ENCODE assay signal across 8 cellular contexts in genomic region chr12:106954462-106955376, GRCh38. TPM values are rescaled to one million over a fixed set of nuclear protein-coding genes. Genes with fewer than 3 reads are reported as not detected.
A peak's percentile ranks its signal among the peaks of the same experiment; 100 is the strongest.
DNase-seq lines count a peak whose midpoint lies in the region; ATAC-seq and TF ChIP-seq lines count a peak whose summit lies in the region.

No MANE protein-coding gene starts in this region.

- H3K4me3 Mint-ChIP-seq in stimulated activated naive CD8-positive, alpha-beta T cell treated with anti-CD3 and anti-CD28 coated beads, Interleukin-15, amount 100 ng/mL, for 72 hours, result peak overlapping the region; percentile 98 to 100

- TF ChIP-seq CTCF in BE2C (IDR thresholded peaks at IDR 0.05; ENCODE audit: low read depth, low read length), result no peak
- TF ChIP-seq CTCF in colonic mucosa (IDR thresholded peaks at IDR 0.05), result no peak
- no peak for TF ChIP-seq CTCF in right lobe of liver (IDR thresholded peaks at IDR 0.05)

- no peak for TF ChIP-seq POLR2A in right lobe of liver (IDR thresholded peaks at IDR 0.05)

- H3K9me3 ChIP-seq in BE2C, result no peaks in the 10 kb centered on the region
- no peaks in the 10 kb centered on the region for H3K9me3 ChIP-seq in SJSA1 (replicated peaks)
- no peaks in the 10 kb centered on the region for H3K9me3 ChIP-seq in colonic mucosa
- H3K9me3 ChIP-seq in right lobe of liver, result no peaks in the 10 kb centered on the region

- H3K9ac ChIP-seq in colonic mucosa (ENCODE audit: low read depth in 2 of 2, low read length in 2 of 2), result peak overlapping the region; percentile 12 to 62

- H3K4me1 Mint-ChIP-seq in stimulated activated naive CD8-positive, alpha-beta T cell treated with anti-CD3 and anti-CD28 coated beads, Interleukin-15, amount 100 ng/mL, for 72 hours, result peaks cover 36% of the 10 kb centered on the region

- H3K36me3 ChIP-seq in BE2C (no peaks in the 10 kb centered on the region), SJSA1 (peaks cover 17% of the 10 kb centered on the region), colonic mucosa (no peaks in the 10 kb centered on the region), right lobe of liver (no peaks in the 10 kb centered on the region)

- H3K27me3 ChIP-seq in BE2C, result no peaks in the 10 kb centered on the region
- H3K27me3 ChIP-seq in SJSA1 (replicated peaks), result no peaks in the 10 kb centered on the region
- no peaks in the 10 kb centered on the region for H3K27me3 ChIP-seq in colonic mucosa
- H3K27me3 ChIP-seq in right lobe of liver, result no peaks in the 10 kb centered on the region

- H3K4me3 ChIP-seq in BE2C (ENCODE audit: low read depth, low read length) (peak overlapping the region; percentile 68), SJSA1 (peak overlapping the region; percentile 91), colonic mucosa (peak overlapping the region; percentile 79), right lobe of liver (peak overlapping the region; percentile 68 to 92 (median 86))

- peak; percentile 36 for DNase-seq in BE2C
- DNase-seq in SJSA1 (ENCODE audit: low read depth in 1 of 2, low spot score in 2 of 2), result no peak
- DNase-seq in colonic mucosa, result peak; percentile 32
- peak; percentile 42 to 64 (median 57) for DNase-seq in right lobe of liver
- no peak for DNase-seq in stimulated activated naive CD8-positive, alpha-beta T cell treated with anti-CD3 and anti-CD28 coated beads, Interleukin-15, amount 100 ng/mL, for 72 hours

- peaks cover 5 to 8% of the 10 kb centered on the region in 2 donors for H3K9me3 Mint-ChIP-seq in stimulated activated naive CD8-positive, alpha-beta T cell treated with anti-CD3 and anti-CD28 coated beads, Interleukin-15, amount 100 ng/mL, for 72 hours

- intact Hi-C loops in colonic mucosa (cut with DNase I) (no loop called here), right lobe of liver (cut with DNase I) (no loop called here)

- peak; percentile 10 for ATAC-seq in GM21360 (IDR thresholded peaks at IDR 0.05; ENCODE audit: unreplicated experiment)
- ATAC-seq in right lobe of liver, result peak in 2 of 4 donors; percentile 0 to 1
- ATAC-seq in stimulated activated naive CD8-positive, alpha-beta T cell treated with anti-CD3 and anti-CD28 coated beads, Interleukin-15, amount 100 ng/mL, for 72 hours, result peak; percentile 47
- ATAC-seq in GM18858 (IDR thresholded peaks at IDR 0.05; ENCODE audit: unreplicated experiment), result no peak
- ATAC-seq in HG02610 (IDR thresholded peaks at IDR 0.05; ENCODE audit: unreplicated experiment), result no peak

- H3K27ac Mint-ChIP-seq in stimulated activated naive CD8-positive, alpha-beta T cell treated with anti-CD3 and anti-CD28 coated beads, Interleukin-15, amount 100 ng/mL, for 72 hours, result peak overlapping the region; percentile 97 to 98

- H3K4me1 ChIP-seq in BE2C (no peaks in the 10 kb centered on the region), SJSA1 (replicated peaks) (peaks cover 20% of the 10 kb centered on the region), colonic mucosa (peaks cover 5% of the 10 kb centered on the region), right lobe of liver (peaks cover 0 to 19% (median 0%) of the 10 kb centered on the region in 4 donors)

- 38% methylated on average over 23 of the region's 36 CpGs for WGBS in right lobe of liver (ENCODE audit: insufficient coverage, low coverage, low lambda C conversion rate, missing lambda C conversion rate)

- H3K27me3 Mint-ChIP-seq in stimulated activated naive CD8-positive, alpha-beta T cell treated with anti-CD3 and anti-CD28 coated beads, Interleukin-15, amount 100 ng/mL, for 72 hours, result no peaks in the 10 kb centered on the region

- H3K27ac ChIP-seq in SJSA1, result peak overlapping the region; percentile 96
- peak overlapping the region; percentile 93 for H3K27ac ChIP-seq in colonic mucosa
- H3K27ac ChIP-seq in right lobe of liver, result peak overlapping the region; percentile 68 to 92 (median 92)

RNA-seq across cellular contexts. Expression of gene TMEM263, which starts 1.0 kb away (rescaled TPM):
- 14.1 TPM for polyA plus RNA-seq in BE2C (2012; ENCODE audit: insufficient read depth, insufficient read length, low read depth)
- 76.0 and 77.9 TPM in 2 replicates for total RNA-seq in SJSA1 (2014; rRNA removed; shearing (Covaris generic))
- total RNA-seq in colonic mucosa, result 10 to 100 TPM; 29.6 to 41.9 TPM
- 10 to 100 TPM; 23.9 to 40.9 (median 38.1) TPM for total RNA-seq in right lobe of liver

RNA-seq across cellular contexts. Expression of gene MTERF2, which starts 32.2 kb away (rescaled TPM):
- polyA plus RNA-seq in BE2C (2012; ENCODE audit: insufficient read depth, insufficient read length, low read depth), result 9.3 TPM
- 11.9 and 15.4 TPM in 2 replicates for total RNA-seq in SJSA1 (2014; rRNA removed; shearing (Covaris generic))
- total RNA-seq in colonic mucosa, result 10 to 100 TPM in 1 of 2 donors, 1 to 10 TPM in 1; 9.3 to 11.6 TPM
- 10 to 100 TPM in 4 of 6 experiments, 1 to 10 TPM in 2; 7.2 to 14.4 (median 12.0) TPM for total RNA-seq in right lobe of liver

Comparison
In these comparisons a context has a peak if more than half of its experiments do, and no peak if none do; other contexts are left out.
1. DNase-seq: peak in BE2C (single experiment), colonic mucosa (single experiment) and right lobe of liver (3 of 3); none in SJSA1 (0 of 2) and stimulated activated naive CD8-positive, alpha-beta T cell treated with anti-CD3 and anti-CD28 coated beads, Interleukin-15, amount 100 ng/mL, for 72 hours (0 of 2).
2. ATAC-seq: peak in GM21360 (single experiment) and stimulated activated naive CD8-positive, alpha-beta T cell treated with anti-CD3 and anti-CD28 coated beads, Interleukin-15, amount 100 ng/mL, for 72 hours (single experiment); none in GM18858 (single experiment) and HG02610 (single experiment).
3. Peak in every context shown above with its lines, with median percentiles within 50 percentile points of each other: H3K4me3 ChIP-seq and H3K27ac ChIP-seq.